30 cellular contexts compared by ENCODE assay signal in the genomic region with DNA sequence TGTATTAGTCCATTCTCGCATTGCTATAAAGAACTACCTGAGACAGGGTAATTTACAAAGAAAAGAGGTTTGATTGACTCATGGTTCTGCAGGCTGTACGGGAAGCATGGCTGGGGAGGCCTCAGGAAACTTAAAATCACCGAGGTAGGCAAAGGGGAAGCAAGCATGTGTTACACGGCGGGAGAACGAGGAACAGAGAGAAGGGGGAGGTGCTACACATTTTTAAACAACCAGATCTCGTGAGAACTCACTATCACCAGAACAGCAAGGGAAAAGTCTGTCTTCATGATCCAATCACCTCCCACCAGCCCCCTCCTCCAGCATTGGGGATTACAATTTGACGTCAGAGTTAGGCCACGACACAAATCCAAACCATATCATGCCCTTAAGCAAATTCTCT.
"Had no signal": no experiment of that assay in that cellular context is flagged by ENCODE, and none has a peak within 500 bp of the region (broad histone marks: within the 10 kb centered on the region; RNA-seq: fewer than 3 reads in every experiment).

No MANE protein-coding gene starts in this region.

- H3K4me3 ChIP-seq: colonic mucosa, left lung, lower lobe of right lung, pancreas, prostate gland, smooth muscle cell, stomach, thyroid gland, upper lobe of left lung, vagina had no signal

- H3K36me3 ChIP-seq: colonic mucosa, left lung, lower lobe of right lung, pancreas, prostate gland, stomach, thyroid gland, upper lobe of left lung, vagina had no signal

- FAIRE-seq: bronchial epithelial cell, endometrium, frontal cortex, islet of Langerhans, pancreas had no signal

- H3K27me3 ChIP-seq: colonic mucosa, left lung, pancreas, stomach, thyroid gland, upper lobe of left lung, vagina had no signal

- H3K4me1 ChIP-seq: colonic mucosa, left lung, lower lobe of right lung, pancreas, stomach, upper lobe of left lung had no signal

- H3K9me3 ChIP-seq: colonic mucosa, left lung, lower lobe of right lung, pancreas, prostate gland, stomach, thyroid gland, upper lobe of left lung, vagina had no signal

- H3K27ac ChIP-seq: colonic mucosa, epithelial cell of prostate, left lung, lower lobe of right lung, pancreas, prostate gland, stomach, thyroid gland, upper lobe of left lung, vagina had no signal

- DNase-seq: activated CD4-positive, alpha-beta T cell treated with anti-CD3 and anti-CD28 coated beads for 36 hours; activated CD4-positive, CD25-positive, alpha-beta regulatory T cell; activated CD8-positive, alpha-beta T cell treated with anti-CD3 and anti-CD28 coated beads, Interleukin-2, amount 10 ng/mL, durations not matched to agents 7 days and 5 days; activated effector memory CD4-positive, alpha-beta T cell treated with Interleukin-2 at 50 U/mL for 16 hours; activated naive CD4-positive, alpha-beta T cell treated with Interleukin-2 at 50 U/mL for 16 hours; anterior cingulate cortex; cerebellar nuclear complex; colonic mucosa; effector CD8-positive, alpha-beta T cell; left lung; lower lobe of right lung; mesenchymal stem cell; naive thymus-derived CD8-positive, alpha-beta T cell; nucleus accumbens; pancreas; stimulated activated CD4-positive, alpha-beta T cell treated with anti-CD3 and anti-CD28 coated beads, Interleukin-1b, Interleukin-23, amount 100 ng/mL, for 48 hours; stimulated activated CD4-positive, alpha-beta T cell treated with anti-CD3 and anti-CD28 coated beads, Interleukin-4, amount 100 ng/mL, for 4 hours; stimulated activated CD8-positive, alpha-beta memory T cell treated with anti-CD3 and anti-CD28 coated beads, Interleukin-4, amount 100 ng/mL, for 48 hours; stomach; T1000; thyroid gland; upper lobe of left lung had no signal
